In genomic region chr20:43456809-43457639, GRCh38 we compare ENCODE assay signal across 1 cellular context.
TF ChIP-seq lines count a peak whose summit lies in the region.

No MANE protein-coding gene starts in this region.

TF ChIP-seq in HepG2, 621 proteins besides CTCF, POLR2A, EP300 and RAD21 (continued from another document and continues in another):
- TF ChIP-seq ZHX2 (IDR thresholded peaks at IDR 0.05; ENCODE audit: low read depth), result no peak
- TF ChIP-seq ZHX2 (CRISPR knock-in tag; IDR thresholded peaks at IDR 0.05; ENCODE audit: borderline replicate concordance), result no peak
- 0 out of 2 replicates have a peak, but pooled peaks have one; percentile 16 for TF ChIP-seq ZNF784 (CRISPR knock-in tag; IDR thresholded peaks at IDR 0.05; ENCODE audit: borderline replicate concordance)
- no peak for TF ChIP-seq ATF6 (CRISPR knock-in tag; conservative IDR thresholded peaks at IDR 0.05)
- peak; percentile 15; the same call in 1 of the 2 replicates for TF ChIP-seq TFDP1 (CRISPR knock-in tag; IDR thresholded peaks at IDR 0.05; ENCODE audit: borderline replicate concordance)
- no peak for TF ChIP-seq ZNF549 (CRISPR knock-in tag; IDR thresholded peaks at IDR 0.05)
- TF ChIP-seq ZNF577 (CRISPR knock-in tag; IDR thresholded peaks at IDR 0.05; ENCODE audit: borderline replicate concordance, low read depth), result no peak
- no peak for TF ChIP-seq ARNT (IDR thresholded peaks at IDR 0.05)
- TF ChIP-seq EHMT2 (IDR thresholded peaks at IDR 0.05; ENCODE audit: borderline replicate concordance, low read depth, low read length), result no peak
- TF ChIP-seq KMT2B (CRISPR knock-in tag; IDR thresholded peaks at IDR 0.05), result no peak
- no peak for TF ChIP-seq SRSF4 (IDR thresholded peaks at IDR 0.05; ENCODE audit: low read depth, low read length, poor library complexity, severe bottlenecking)
- TF ChIP-seq ZSCAN29 (CRISPR knock-in tag; conservative IDR thresholded peaks at IDR 0.05), result peak; percentile 57; the same call in 1 of the 2 replicates
- no peak for TF ChIP-seq KDM5A (IDR thresholded peaks at IDR 0.05; ENCODE audit: borderline replicate concordance, low read length)
- TF ChIP-seq ZNF790 (CRISPR knock-in tag; IDR thresholded peaks at IDR 0.05; ENCODE audit: borderline replicate concordance), result no peak
- peak; percentile 54; the same call in 1 of the 2 replicates for TF ChIP-seq ZBTB10 (CRISPR knock-in tag; IDR thresholded peaks at IDR 0.05; ENCODE audit: borderline replicate concordance)
- no peak for TF ChIP-seq CBX1 (IDR thresholded peaks at IDR 0.05; ENCODE audit: low read depth)
- TF ChIP-seq ZNF281 (CRISPR knock-in tag; IDR thresholded peaks at IDR 0.05; ENCODE audit: borderline replicate concordance), result no peak
- TF ChIP-seq DDIT3 (CRISPR knock-in tag; IDR thresholded peaks at IDR 0.05), result no peak
- no peak for TF ChIP-seq RCOR2 (CRISPR knock-in tag; IDR thresholded peaks at IDR 0.05)
- no peak; the same call in 1 of the 2 replicates for TF ChIP-seq ZNF546 (CRISPR knock-in tag; conservative IDR thresholded peaks at IDR 0.05)
- no peak for TF ChIP-seq NBN (conservative IDR thresholded peaks at IDR 0.05)
- no peak for TF ChIP-seq HOXA9 (CRISPR knock-in tag; IDR thresholded peaks at IDR 0.05; ENCODE audit: borderline replicate concordance)
- TF ChIP-seq ZNF225 (CRISPR knock-in tag; IDR thresholded peaks at IDR 0.05), result no peak
- TF ChIP-seq ZFY (CRISPR knock-in tag; IDR thresholded peaks at IDR 0.05), result no peak
- no peak for TF ChIP-seq ZNF432 (CRISPR knock-in tag; IDR thresholded peaks at IDR 0.05; ENCODE audit: borderline replicate concordance)
- no peak for TF ChIP-seq NR2F2 (IDR thresholded peaks at IDR 0.05; ENCODE audit: borderline replicate concordance, low read depth)
- TF ChIP-seq GZF1 (CRISPR knock-in tag; IDR thresholded peaks at IDR 0.05), result no peak; the same call in 1 of the 2 replicates
- TF ChIP-seq POGZ (CRISPR knock-in tag; IDR thresholded peaks at IDR 0.05), result peak; percentile 54; the same call in 1 of the 2 replicates
- TF ChIP-seq LBX2 (CRISPR knock-in tag; IDR thresholded peaks at IDR 0.05; ENCODE audit: borderline replicate concordance), result no peak
- TF ChIP-seq GPN1 (CRISPR knock-in tag; IDR thresholded peaks at IDR 0.05; ENCODE audit: borderline replicate concordance), result no peak
- no peak for TF ChIP-seq ZNF30 (CRISPR knock-in tag; IDR thresholded peaks at IDR 0.05)
- no peak for TF ChIP-seq ZNF552 (CRISPR knock-in tag; IDR thresholded peaks at IDR 0.05; ENCODE audit: borderline replicate concordance)
- no peak for TF ChIP-seq ATM (IDR thresholded peaks at IDR 0.05; ENCODE audit: borderline replicate concordance)
- TF ChIP-seq HDAC2 (CRISPR knock-in tag; IDR thresholded peaks at IDR 0.05), result no peak
- TF ChIP-seq ZNF572 (CRISPR knock-in tag; IDR thresholded peaks at IDR 0.05), result no peak
- TF ChIP-seq ZNF234 (CRISPR knock-in tag; conservative IDR thresholded peaks at IDR 0.05), result no peak
- peak; percentile 42; the same call in 1 of the 2 replicates for TF ChIP-seq ZBTB33 (CRISPR knock-in tag; IDR thresholded peaks at IDR 0.05)
- TF ChIP-seq MAX (IDR thresholded peaks at IDR 0.05), result peak; percentile 61
- no peak for TF ChIP-seq ZNF503 (CRISPR knock-in tag; IDR thresholded peaks at IDR 0.05)
- TF ChIP-seq ZNF619 (CRISPR knock-in tag; IDR thresholded peaks at IDR 0.05), result 0 out of 2 replicates have a peak, but pooled peaks have one; percentile 25
- TF ChIP-seq ZNF83 (CRISPR knock-in tag; IDR thresholded peaks at IDR 0.05; ENCODE audit: borderline replicate concordance), result no peak
